In the genomic region with DNA sequence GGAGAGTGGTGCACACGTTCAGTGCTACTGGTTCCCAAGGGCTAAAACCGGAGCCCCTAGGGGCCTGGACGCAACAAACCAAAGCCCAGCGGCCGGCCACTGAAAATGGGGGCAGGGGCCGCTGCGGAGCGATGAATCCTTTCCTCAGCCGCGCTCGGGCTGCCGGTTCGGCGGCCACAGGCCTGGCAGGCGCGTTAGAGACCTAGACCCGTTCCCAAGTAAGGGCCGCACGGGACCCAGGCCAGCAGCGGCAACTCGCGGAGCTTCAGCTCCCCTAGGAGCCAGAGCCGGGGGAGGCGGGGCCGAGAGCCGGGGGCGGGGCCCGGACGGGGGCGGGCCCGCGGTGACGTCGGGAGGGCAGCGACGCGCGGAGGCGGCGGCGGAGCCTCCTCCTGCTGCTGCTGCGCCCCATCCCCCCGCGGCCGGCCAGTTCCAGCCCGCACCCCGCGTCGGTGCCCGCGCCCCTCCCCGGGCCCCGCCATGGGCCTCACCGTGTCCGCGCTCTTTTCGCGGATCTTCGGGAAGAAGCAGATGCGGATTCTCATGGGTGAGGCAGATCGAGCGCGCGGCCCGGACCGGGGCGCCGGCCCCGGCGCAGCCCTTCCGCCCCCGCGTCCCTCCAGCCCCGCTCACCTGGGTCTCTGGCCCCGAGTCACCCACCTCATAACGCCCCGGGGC, we compare ENCODE assay signal across 8 cellular contexts. TPM values are rescaled to one million over a fixed set of nuclear protein-coding genes. Genes with fewer than 3 reads are reported as not detected.
DNase-seq lines count a peak whose midpoint lies in the region; ATAC-seq and TF ChIP-seq lines count a peak whose summit lies in the region.

ARF5 (plus strand) TSS at position 393 of the 678 bp plus-strand sequence; CDS start at position 481, 88 bp downstream.

- H3K4me3 ChIP-seq in choroid plexus epithelial cell (ENCODE audit: low read depth, low read length) = peak within 1 kb of the TSS; percentile 89

- POLR2A ChIA-PET in activated CD4-positive, alpha-beta T cell treated with anti-CD3 and anti-CD28 coated beads for 36 hours (lab: Charles Lee) = no interaction called here

- H3K36me3 Mint-ChIP-seq in activated CD4-positive, alpha-beta T cell treated with anti-CD3 and anti-CD28 coated beads for 36 hours (ENCODE audit: low read depth) = peaks cover 28% of the 10 kb centered on the region

- no peaks in the 10 kb centered on the region for H3K9me3 Mint-ChIP-seq in activated CD4-positive, alpha-beta T cell treated with anti-CD3 and anti-CD28 coated beads for 36 hours (ENCODE audit: low read depth)

- TF ChIP-seq CTCF in AG09319 (IDR thresholded peaks at IDR 0.05; ENCODE audit: low read depth, low read length) = no peak
- no peak for TF ChIP-seq CTCF in choroid plexus epithelial cell (conservative IDR thresholded peaks at IDR 0.05; ENCODE audit: low read depth, low read length)

- H3K4me3 Mint-ChIP-seq in activated CD4-positive, alpha-beta T cell treated with anti-CD3 and anti-CD28 coated beads for 36 hours = peak within 1 kb of the TSS; percentile 90

- intact Hi-C loops in activated CD4-positive, alpha-beta T cell treated with anti-CD3 and anti-CD28 coated beads for 36 hours (cut with DNase I, micrococcal nuclease) = loop anchor here (1.0 to 10.0 kb wide), 12 partner anchors 63 to 1467 kb away; partner anchors contain the start of genes ZNF800 (in 2 of the 2), CALU (in 1 of the 2), HILPDA (in 1 of the 2) and IMPDH1 (in 1 of the 2)

- DNase-seq in AG09319 (ENCODE audit: extremely low read depth, low read depth) = peak; percentile 54
- peak; percentile 49 for DNase-seq in NCI-H446 treated with DMSO at 0.1 percent for 48 hours (lab: John Stamatoyannopoulos, UW)
- peak; percentile 93 for DNase-seq in activated CD4-positive, alpha-beta T cell treated with anti-CD3 and anti-CD28 coated beads for 36 hours
- DNase-seq in choroid plexus epithelial cell (ENCODE audit: low read depth) = peak; percentile 84
- peak; percentile 86 for DNase-seq in kidney tubule cell (ENCODE audit: low spot score)
- peak; percentile 61 to 85 (median 82) for DNase-seq in stimulated activated CD4-positive, alpha-beta T cell treated with anti-CD3 and anti-CD28 coated beads, Interleukin-1b, Interleukin-23, amount 100 ng/mL, for 24 hours (ENCODE audit: low read depth in 4 of 4, low spot score in 1 of 4)

- peaks cover 40% of the 10 kb centered on the region for H3K4me1 Mint-ChIP-seq in activated CD4-positive, alpha-beta T cell treated with anti-CD3 and anti-CD28 coated beads for 36 hours

- ATAC-seq in GM19023 (IDR thresholded peaks at IDR 0.05; ENCODE audit: unreplicated experiment) = peak; percentile 78
- ATAC-seq in HG03196 (IDR thresholded peaks at IDR 0.05; ENCODE audit: unreplicated experiment) = peak; percentile 68
- ATAC-seq in activated CD4-positive, alpha-beta T cell treated with anti-CD3 and anti-CD28 coated beads for 36 hours = peak; percentile 78

- no peaks in the 10 kb centered on the region for H3K27me3 Mint-ChIP-seq in activated CD4-positive, alpha-beta T cell treated with anti-CD3 and anti-CD28 coated beads for 36 hours

- H3K27ac Mint-ChIP-seq in activated CD4-positive, alpha-beta T cell treated with anti-CD3 and anti-CD28 coated beads for 36 hours = peak within 1 kb of the TSS; percentile 93

- CTCF ChIA-PET in activated CD4-positive, alpha-beta T cell treated with anti-CD3 and anti-CD28 coated beads for 36 hours (lab: Charles Lee) = interaction anchor here (0.6 to 1.3 kb wide), 2 partner anchors 15 to 17 kb away, joined by 4 read pairs; no protein-coding TSS in a partner anchor

RNA-seq across cellular contexts. Expression of gene ARF5, which starts in this region (rescaled TPM):
- total RNA-seq in activated CD4-positive, alpha-beta T cell treated with anti-CD3 and anti-CD28 coated beads for 36 hours = 100 to 1,000 TPM; 113 to 115 TPM

Comparison
In these comparisons a context has a peak if more than half of its experiments do, and no peak if none do; other contexts are left out.
1. Peak in every context shown above with its lines: DNase-seq, ATAC-seq and H3K4me3 ChIP-seq.